Comparison of ENCODE assay signal across 35 cellular contexts in the genomic region with DNA sequence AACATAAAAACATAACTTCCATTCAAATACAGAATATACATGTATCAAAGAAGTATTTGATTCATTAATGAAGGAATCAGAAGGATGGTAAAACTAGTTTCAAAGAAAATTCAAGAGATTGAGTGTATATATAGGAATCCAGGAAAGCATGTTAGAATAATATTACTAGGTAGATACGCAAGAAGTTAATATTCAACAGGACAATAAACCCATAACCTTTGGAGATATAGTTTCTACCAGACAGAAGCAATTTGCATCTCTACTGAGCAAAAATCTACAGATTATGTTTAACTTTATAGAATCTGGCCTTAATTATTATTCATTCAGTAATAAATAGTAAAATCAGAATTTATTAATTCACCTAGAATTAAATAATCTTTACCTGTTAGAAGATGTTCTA.
"Had no signal": no experiment of that assay in that cellular context is flagged by ENCODE, and none has a peak within 500 bp of the region (broad histone marks: within the 10 kb centered on the region; RNA-seq: fewer than 3 reads in every experiment).

No MANE protein-coding gene starts in this region.

- H3K36me3 ChIP-seq: MG63 had no signal

- H3K27me3 ChIP-seq: MG63 had no signal

- H3K4me3 ChIP-seq: MG63 had no signal

- H3K27ac ChIP-seq: KMS-11 had no signal

- DNase-seq: Karpas-422, Kasumi-1, KG1, MG63, MM.1S, MV-4-11, NCI-H1048, NCI-H1092, NCI-H1092 treated with DMSO at 0.1 percent for 48 hours, NCI-H1105, NCI-H1105 treated with DMSO at 0.1 percent for 48 hours, NCI-H1417, NCI-H1417 treated with DMSO at 0.1 percent for 48 hours, NCI-H1436, NCI-H1436 treated with DMSO at 0.1 percent for 48 hours, NCI-H146, NCI-H1694, NCI-H1694 treated with DMSO at 0.1 percent for 48 hours, NCI-H187, NCI-H187 treated with DMSO at 0.1 percent for 48 hours, NCI-H1930, NCI-H2029, NCI-H2029 treated with DMSO at 0.1 percent for 48 hours, NCI-H2081, NCI-H2081 treated with DMSO at 0.1 percent for 48 hours, NCI-H2107, NCI-H2171, NCI-H2171 treated with DMSO at 0.1 percent for 48 hours, NCI-H2227 treated with DMSO at 0.1 percent for 48 hours, NCI-H226, NCI-H345, NCI-H446, NCI-H446 treated with DMSO at 0.1 percent for 48 hours, NCI-H510A had no signal

- H3K9me3 ChIP-seq: MG63 had no signal
